In genomic region chr2:232438951-232439757, GRCh38 we compare ENCODE assay signal across 8 cellular contexts. TPM values are rescaled to one million over a fixed set of nuclear protein-coding genes. Genes with fewer than 3 reads are reported as not detected.
DNase-seq lines count a peak whose midpoint lies in the region; ATAC-seq and TF ChIP-seq lines count a peak whose summit lies in the region.

No MANE protein-coding gene starts in this region.

- no peaks in the 10 kb centered on the region for H3K9me3 ChIP-seq in spleen

- DNase-seq in activated gamma-delta T cell treated with Interleukin-2 at 50 U/mL for 16 hours (peak; percentile 37), activated gamma-delta T cell (lab: John Stamatoyannopoulos, UW) (no peak), head of caudate nucleus (peak in 29 of 42 donors; percentile 16 to 75 (median 50)), spleen (peak; percentile 72), amniotic stem cell (lab: John Stamatoyannopoulos, UW) (no peak), AG08395 (ENCODE audit: low spot score) (no peak)
- peak; percentile 51 for DNase-seq in activated CD8-positive, alpha-beta memory T cell treated with anti-CD3 and anti-CD28 coated beads, Interleukin-2, amount 50 U/mL, for 4 hours

- H3K4me3 ChIP-seq in spleen = no peak overlapping the region

- intact Hi-C loops in head of caudate nucleus (cut with DNase I) = loop anchor here (5.0 to 10.0 kb wide), 2 partner anchors 104 to 532 kb away; no protein-coding TSS in a partner anchor
- intact Hi-C loops in spleen (cut with DNase I; ENCODE audit: low total_unique reads) = loop anchor here (5.0 kb wide), 1 partner anchor 532 kb away; no protein-coding TSS in a partner anchor

- TF ChIP-seq CTCF in spleen (IDR thresholded peaks at IDR 0.05 in 8 of 11, conservative IDR thresholded peaks at IDR 0.05 in 3 of 11) = peak in 8 of 11 experiments; percentile 12 to 82 (median 60)

- H3K27me3 ChIP-seq in spleen (replicated peaks in 1 of 7) = peaks cover 0 to 21% (median 0%) of the 10 kb centered on the region in 7 donors

- no peak for TF ChIP-seq POLR2A in spleen (IDR thresholded peaks at IDR 0.05)

- no peak overlapping the region for H3K27ac ChIP-seq in spleen

- WGBS in spleen, 5 donors = 51 to 84% (median 75%) methylated on average over 5 to 21 of the region's 22 CpGs

- no peak for ATAC-seq in HG03045 (IDR thresholded peaks at IDR 0.05; ENCODE audit: unreplicated experiment)

- peaks cover 0 to 14% (median 3%) of the 10 kb centered on the region in 6 donors for H3K4me1 ChIP-seq in spleen

- no peaks in the 10 kb centered on the region for H3K36me3 ChIP-seq in spleen

RNA-seq across cellular contexts. Expression of gene ALPI, which starts 16.8 kb away (rescaled TPM):
- not detected for total RNA-seq in spleen
- not detected for polyA plus RNA-seq in spleen

RNA-seq across cellular contexts. Expression of gene ALPG, which starts 32.5 kb away (rescaled TPM):
- total RNA-seq in spleen = not detected
- not detected for polyA plus RNA-seq in spleen

RNA-seq across cellular contexts. Expression of gene ECEL1, which starts 48.5 kb away (rescaled TPM):
- total RNA-seq in spleen = 10 to 100 TPM in 2 of 7 donors, under 1 TPM in 3, not detected in 2; 0.17 to 23.1 (median 0.34) TPM
- polyA plus RNA-seq in spleen = 1 to 10 TPM in 1 of 3 donors, under 1 TPM in 2; 0.10 to 1.6 (median 0.30) TPM

Comparison
In these comparisons a context has a peak if more than half of its experiments do, and no peak if none do; other contexts are left out.
1. DNase-seq: peak in activated gamma-delta T cell treated with Interleukin-2 at 50 U/mL for 16 hours (single experiment), activated CD8-positive, alpha-beta memory T cell treated with anti-CD3 and anti-CD28 coated beads, Interleukin-2, amount 50 U/mL, for 4 hours (single experiment), head of caudate nucleus (29 of 42) and spleen (single experiment); none in activated gamma-delta T cell (single experiment), amniotic stem cell (single experiment) and AG08395 (single experiment).